Comparison of ENCODE assay signal across 10 cellular contexts in genomic region chr11:350723-351255, GRCh38. TPM values are rescaled to one million over a fixed set of nuclear protein-coding genes. Genes with fewer than 3 reads are reported as not detected.
DNase-seq lines count a peak whose midpoint lies in the region; ATAC-seq and TF ChIP-seq lines count a peak whose summit lies in the region.
"Had no signal": no experiment of that assay in that cellular context is flagged by ENCODE, and none has a peak within 500 bp of the region (broad histone marks: within the 10 kb centered on the region; RNA-seq: fewer than 3 reads in every experiment).

No MANE protein-coding gene starts in this region.

- no peak overlapping the region for H2AFZ ChIP-seq in trophoblast cell (ENCODE audit: insufficient read depth, low read length, poor library complexity)

- H3K9ac ChIP-seq in adipocyte (ENCODE audit: low read length) = peak overlapping the region; percentile 54
- H3K9ac ChIP-seq in trophoblast cell (ENCODE audit: low read length) = no peak overlapping the region

- no peak overlapping the region for H3K27ac ChIP-seq in trophoblast cell (ENCODE audit: low read depth, low read length)

- in situ Hi-C loops in GM13977 (cut with MboI; ENCODE audit: low pct_unique_long_range_greater_than_20kb, low sequenced_read_pairs, unreplicated experiment) = loop anchor here (10.0 kb wide), 1 partner anchor 46 kb away; the partner anchor contains the start of gene IFITM2

- no peak overlapping the region for H2BK5ac ChIP-seq in trophoblast cell (ENCODE audit: low read depth, low read length, poor library complexity)

- no peak overlapping the region for H2BK120ac ChIP-seq in trophoblast cell (ENCODE audit: insufficient read depth, low read length, poor library complexity)

- H3K9me3 ChIP-seq in adipocyte (ENCODE audit: control insufficient read depth, low read length) = no peaks in the 10 kb centered on the region
- H3K9me3 ChIP-seq in trophoblast cell (ENCODE audit: insufficient read depth, low read depth, low read length) = peaks cover 2% of the 10 kb centered on the region

- H3K27me3 ChIP-seq in adipocyte (replicated peaks; ENCODE audit: control insufficient read depth, insufficient read depth, low read length) (no peaks in the 10 kb centered on the region), trophoblast cell (ENCODE audit: insufficient read depth, low read length) (no peaks in the 10 kb centered on the region)

- H3K4me2 ChIP-seq in trophoblast cell (ENCODE audit: low read length) = no peak overlapping the region

- H3K4ac ChIP-seq in trophoblast cell (ENCODE audit: low read depth, low read length) = no peak overlapping the region

- H3K36me3 ChIP-seq in adipocyte (ENCODE audit: control insufficient read depth, insufficient read depth, low read length, severe bottlenecking) (no peaks in the 10 kb centered on the region), trophoblast cell (ENCODE audit: control insufficient read depth in 1 of 2, insufficient read depth in 2 of 2, low read length in 2 of 2) (no peaks in the 10 kb centered on the region)

- peaks cover 7% of the 10 kb centered on the region for H3K79me1 ChIP-seq in trophoblast cell (ENCODE audit: low read length)

- no peak overlapping the region for H4K91ac ChIP-seq in trophoblast cell (ENCODE audit: low read depth, low read length)

- H2AK5ac ChIP-seq in trophoblast cell (ENCODE audit: low read length) = no peak overlapping the region

- peak; percentile 57 for ATAC-seq in GM18511 (IDR thresholded peaks at IDR 0.05; ENCODE audit: unreplicated experiment)
- peak; percentile 41 for ATAC-seq in HG03342 (IDR thresholded peaks at IDR 0.05; ENCODE audit: unreplicated experiment)

- H2BK12ac ChIP-seq in trophoblast cell (ENCODE audit: low read length) = no peak overlapping the region

- no CpG with 5 or more reads among the region's 18 CpGs for WGBS in trophoblast cell (ENCODE audit: extremely low coverage, insufficient coverage, insufficient read length)

- H3K4me3 ChIP-seq in adipocyte (ENCODE audit: low read length) (peak overlapping the region; percentile 37), trophoblast cell (ENCODE audit: low read depth, low read length) (no peak overlapping the region)

- H4K8ac ChIP-seq in trophoblast cell (ENCODE audit: low read depth, low read length) = no peak overlapping the region

- no peak for DNase-seq in adipocyte (ENCODE audit: low read depth)
- DNase-seq in trophoblast cell = peak; percentile 18 to 50
- no peak for DNase-seq in iPS-NIHi11 (ENCODE audit: low spot score)
- DNase-seq in GM13977 (ENCODE audit: low spot score) = no peak
- no peak for DNase-seq in NCI-H2196 (lab: John Stamatoyannopoulos, UW; ENCODE audit: unreplicated experiment)
- DNase-seq in Ammon's horn (ENCODE audit: low spot score) = no peak
- DNase-seq: hypothalamus, NCI-H2171 treated with DMSO at 0.1 percent for 48 hours had no signal

- peaks cover 6% of the 10 kb centered on the region for H3K79me2 ChIP-seq in trophoblast cell (ENCODE audit: control insufficient read depth, insufficient read depth, low read length, poor library complexity)

- no peak overlapping the region for H4K12ac ChIP-seq in trophoblast cell (ENCODE audit: low read depth, low read length)

- TF ChIP-seq CTCF in GM13977 (IDR thresholded peaks at IDR 0.05; ENCODE audit: extremely low read depth, insufficient read depth, missing control alignments) = no peak

- H3K14ac ChIP-seq in trophoblast cell (ENCODE audit: low read length) = no peak overlapping the region

- H3K4me1 ChIP-seq in adipocyte (ENCODE audit: control insufficient read depth, insufficient read depth, low read length) (peaks cover 36% of the 10 kb centered on the region), trophoblast cell (ENCODE audit: control insufficient read depth in 1 of 2, insufficient read depth in 2 of 2, low read length in 2 of 2) (peaks cover 7 to 16% of the 10 kb centered on the region in 2 experiments)

- H3K18ac ChIP-seq in trophoblast cell (ENCODE audit: low read length) = no peak overlapping the region

- H3K23ac ChIP-seq in trophoblast cell (ENCODE audit: low read length) = no peak overlapping the region

RNA-seq across cellular contexts. Expression of gene B4GALNT4, which starts 18.5 kb away (rescaled TPM):
- 18.4 and 19.5 TPM in 2 replicates for polyA plus RNA-seq in trophoblast cell (2013)

RNA-seq across cellular contexts. Expression of gene IFITM3, which starts 30.1 kb away (rescaled TPM):
- 267 and 298 TPM in 2 replicates for polyA plus RNA-seq in trophoblast cell (2013)

RNA-seq across cellular contexts. Expression of gene IFITM1, which starts 36.9 kb away (rescaled TPM):
- 84.5 and 88.4 TPM in 2 replicates for polyA plus RNA-seq in trophoblast cell (2013)

RNA-seq across cellular contexts. Expression of gene IFITM2, which starts 43.2 kb away (rescaled TPM):
- polyA plus RNA-seq in trophoblast cell (2013) = 165 and 166 TPM in 2 replicates

RNA-seq across cellular contexts. Expression of gene PKP3, which starts 43.2 kb away (rescaled TPM):
- 44.7 and 45.2 TPM in 2 replicates for polyA plus RNA-seq in trophoblast cell (2013)

Comparison
In these comparisons a context has a peak if more than half of its experiments do, and no peak if none do; other contexts are left out.
1. DNase-seq: peak in trophoblast cell (2 of 2); none in adipocyte (single experiment), iPS-NIHi11 (single experiment), GM13977 (single experiment), NCI-H2196 (single experiment) and Ammon's horn (single experiment).